In genomic region chr20:31678389-31679356, GRCh38 we compare ENCODE assay signal across 8 cellular contexts. TPM values are rescaled to one million over a fixed set of nuclear protein-coding genes. Genes with fewer than 3 reads are reported as not detected.
DNase-seq lines count a peak whose midpoint lies in the region; ATAC-seq and TF ChIP-seq lines count a peak whose summit lies in the region.

No MANE protein-coding gene starts in this region.

- H3K4me1 ChIP-seq in adrenal gland (replicated peaks in 1 of 2) (peaks cover 50 to 92% of the 10 kb centered on the region in 2 donors), thymus (ENCODE audit: control insufficient read depth, insufficient read depth, low read length) (peaks cover 79% of the 10 kb centered on the region)

- H3K27me3 Mint-ChIP-seq in activated naive CD4-positive, alpha-beta T cell treated with anti-CD3 and anti-CD28 coated beads, Interleukin-2, amount 50 U/mL, for 24 hours, result no peaks in the 10 kb centered on the region

- no peaks in the 10 kb centered on the region for H3K27me3 ChIP-seq in adrenal gland
- H3K27me3 ChIP-seq in thymus (ENCODE audit: control insufficient read depth, insufficient read depth), result no peaks in the 10 kb centered on the region

- no peak for ATAC-seq in GM21723 (IDR thresholded peaks at IDR 0.05; ENCODE audit: unreplicated experiment)

- H3K27ac ChIP-seq in adrenal gland (peak overlapping the region in 4 of 5 donors; percentile 27 to 85 (median 68)), thymus (ENCODE audit: low read depth) (peak overlapping the region; percentile 81)

- peaks cover 42% of the 10 kb centered on the region for H3K36me3 Mint-ChIP-seq in activated naive CD4-positive, alpha-beta T cell treated with anti-CD3 and anti-CD28 coated beads, Interleukin-2, amount 50 U/mL, for 24 hours

- H3K36me3 ChIP-seq in adrenal gland (replicated peaks in 1 of 2) (no peaks in the 10 kb centered on the region), thymus (ENCODE audit: control insufficient read depth, insufficient read depth) (peaks cover 40% of the 10 kb centered on the region)

- no peak for DNase-seq in activated naive CD4-positive, alpha-beta T cell (lab: John Stamatoyannopoulos, UW)
- peak; percentile 50 to 87 (median 77) for DNase-seq in adrenal gland
- DNase-seq in kidney tubule cell (ENCODE audit: low spot score), result peak; percentile 79
- DNase-seq in occipital lobe (lab: John Stamatoyannopoulos, UW), result no peak
- DNase-seq in NCI-H526 (lab: John Stamatoyannopoulos, UW), result no peak

- H3K9me3 ChIP-seq in adrenal gland (replicated peaks in 1 of 3), result no peaks in the 10 kb centered on the region
- H3K9me3 ChIP-seq in thymus (ENCODE audit: control insufficient read depth), result no peaks in the 10 kb centered on the region

- H3K4me1 Mint-ChIP-seq in activated naive CD4-positive, alpha-beta T cell treated with anti-CD3 and anti-CD28 coated beads, Interleukin-2, amount 50 U/mL, for 24 hours, result peaks cover 93% of the 10 kb centered on the region

- H3K4me3 ChIP-seq in adrenal gland, result no peak overlapping the region
- H3K4me3 ChIP-seq in thymus (ENCODE audit: low read length), result peak overlapping the region; percentile 18

- H3K4me3 Mint-ChIP-seq in activated naive CD4-positive, alpha-beta T cell treated with anti-CD3 and anti-CD28 coated beads, Interleukin-2, amount 50 U/mL, for 24 hours, result peak overlapping the region; percentile 53

- intact Hi-C loops in adrenal gland (cut with DNase I), result no loop called here

- TF ChIP-seq POLR2A in adrenal gland (IDR thresholded peaks at IDR 0.05), result peak in 1 of 2 donors; percentile 21

- no peaks in the 10 kb centered on the region for H3K9me3 Mint-ChIP-seq in activated naive CD4-positive, alpha-beta T cell treated with anti-CD3 and anti-CD28 coated beads, Interleukin-2, amount 50 U/mL, for 24 hours

- TF ChIP-seq CTCF in adrenal gland (IDR thresholded peaks at IDR 0.05), result no peak

- peak overlapping the region; percentile 87 for H3K27ac Mint-ChIP-seq in activated naive CD4-positive, alpha-beta T cell treated with anti-CD3 and anti-CD28 coated beads, Interleukin-2, amount 50 U/mL, for 24 hours

- WGBS in adrenal gland, 4 donors, result 54 to 68% (median 61%) methylated on average over 6 to 9 of the region's 9 CpGs
- 79% methylated on average over 9 of the region's 9 CpGs for WGBS in thymus

RNA-seq across cellular contexts. Expression of gene COX4I2, which starts 41.0 kb away (rescaled TPM):
- total RNA-seq in adrenal gland, result not detected
- polyA plus RNA-seq in adrenal gland, result 10 to 100 TPM in 1 of 3 donors, 1 to 10 TPM in 1, under 1 TPM in 1; 0.26 to 12.9 (median 2.8) TPM
- 5.4 TPM for polyA plus RNA-seq in thymus
- total RNA-seq in occipital lobe, result not detected

RNA-seq across cellular contexts. Expression of gene BCL2L1, which starts 44.0 kb away (rescaled TPM):
- total RNA-seq in adrenal gland (100 to 1,000 TPM in 2 of 8 donors, 10 to 100 TPM in 6; 53.8 to 143 (median 84.6) TPM), occipital lobe (42.6 TPM)
- polyA plus RNA-seq in adrenal gland (10 to 100 TPM; 40.2 to 67.9 (median 40.8) TPM), thymus (58.3 TPM)

Comparison
In these comparisons a context has a peak if more than half of its experiments do, and no peak if none do; other contexts are left out.
1. DNase-seq: peak in adrenal gland (7 of 7) and kidney tubule cell (single experiment); none in activated naive CD4-positive, alpha-beta T cell (0 of 4), occipital lobe (single experiment) and NCI-H526 (0 of 2).